ENCODE assay signal across 22 cellular contexts in the genomic region with DNA sequence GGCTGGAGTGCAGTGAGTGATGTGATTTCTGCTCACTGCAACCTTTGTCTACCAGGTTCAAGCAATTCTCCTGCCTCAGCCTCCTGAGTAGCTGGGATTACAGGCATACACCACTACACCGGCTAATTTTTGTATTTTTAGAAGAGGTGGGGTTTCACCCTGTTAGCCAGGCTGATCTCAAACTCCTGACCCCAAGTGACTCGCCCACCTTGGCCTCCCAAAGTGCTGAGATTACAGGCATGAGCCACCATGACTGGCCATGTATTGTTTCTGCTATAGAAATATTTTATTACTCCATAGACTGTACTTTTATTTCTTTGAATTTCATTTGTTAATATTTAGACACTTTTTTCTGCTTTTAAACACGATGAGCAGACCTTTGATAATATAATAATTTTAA.
"Had no signal": no experiment of that assay in that cellular context is flagged by ENCODE, and none has a peak within 500 bp of the region (broad histone marks: within the 10 kb centered on the region; RNA-seq: fewer than 3 reads in every experiment).

No MANE protein-coding gene starts in this region.

- H3K36me3 ChIP-seq: heart left ventricle, neural progenitor cell, ovary, suprapubic skin, thyroid gland had no signal

- ATAC-seq: heart left ventricle; left colon; left ventricle myocardium superior; natural killer cell treated with Interleukin-12 subunit alpha and Interleukin-12 subunit beta and Interleukin-15 and Interleukin-18, amount 100 ng/mL, for 72 hours; right cardiac atrium; stimulated activated effector memory CD8-positive, alpha-beta T cell treated with anti-CD3 and anti-CD28 coated beads, Interleukin-12 subunit alpha, Interleukin-12 subunit beta, amount 100 ng/mL, for 72 hours; stimulated activated naive CD8-positive, alpha-beta T cell treated with anti-CD3 and anti-CD28 coated beads, Interleukin-15, Interleukin-2, amounts not matched to agents 100 U/mL and 50 U/mL, for 24 hours had no signal

- H3K9me3 Mint-ChIP-seq: natural killer cell treated with Interleukin-12 subunit alpha and Interleukin-12 subunit beta and Interleukin-15 and Interleukin-18, amount 100 ng/mL, for 72 hours; neural progenitor cell; stimulated activated effector memory CD8-positive, alpha-beta T cell treated with anti-CD3 and anti-CD28 coated beads, Interleukin-12 subunit alpha, Interleukin-12 subunit beta, amount 100 ng/mL, for 72 hours; type B pancreatic cell had no signal

- H3K27ac Mint-ChIP-seq: natural killer cell treated with Interleukin-12 subunit alpha and Interleukin-12 subunit beta and Interleukin-15 and Interleukin-18, amount 100 ng/mL, for 72 hours; neural progenitor cell; stimulated activated effector memory CD8-positive, alpha-beta T cell treated with anti-CD3 and anti-CD28 coated beads, Interleukin-12 subunit alpha, Interleukin-12 subunit beta, amount 100 ng/mL, for 72 hours; type B pancreatic cell had no signal

- H3K4me3 Mint-ChIP-seq: natural killer cell treated with Interleukin-12 subunit alpha and Interleukin-12 subunit beta and Interleukin-15 and Interleukin-18, amount 100 ng/mL, for 72 hours; neural progenitor cell; stimulated activated effector memory CD8-positive, alpha-beta T cell treated with anti-CD3 and anti-CD28 coated beads, Interleukin-12 subunit alpha, Interleukin-12 subunit beta, amount 100 ng/mL, for 72 hours; type B pancreatic cell had no signal

- H3K4me1 Mint-ChIP-seq: neural progenitor cell; stimulated activated effector memory CD8-positive, alpha-beta T cell treated with anti-CD3 and anti-CD28 coated beads, Interleukin-12 subunit alpha, Interleukin-12 subunit beta, amount 100 ng/mL, for 72 hours had no signal

- H3K27ac ChIP-seq: dorsolateral prefrontal cortex, heart left ventricle, neural progenitor cell, ovary, suprapubic skin, thyroid gland had no signal

- H3K4me1 ChIP-seq: heart left ventricle, neural progenitor cell, suprapubic skin, thyroid gland had no signal

- H3K9me3 ChIP-seq: heart left ventricle, ovary, suprapubic skin, thyroid gland had no signal

- H3K27me3 ChIP-seq: dorsolateral prefrontal cortex, neural progenitor cell, ovary, suprapubic skin, thyroid gland had no signal

- DNase-seq: dorsolateral prefrontal cortex; effector CD8-positive, alpha-beta T cell; heart left ventricle; hippocampal formation; left colon; left ventricle myocardium superior; mesenchymal stem cell; midbrain; nucleus accumbens; ovary; right cardiac atrium; stimulated activated CD4-positive, alpha-beta T cell treated with anti-CD3 and anti-CD28 coated beads, Interleukin-2, amount 100 ng/mL, for 48 hours; stimulated activated CD8-positive, alpha-beta memory T cell treated with anti-CD3 and anti-CD28 coated beads, Interleukin-4, amount 100 ng/mL, for 48 hours; stimulated activated naive CD8-positive, alpha-beta T cell treated with anti-CD3 and anti-CD28 coated beads, Interleukin-15, Interleukin-2, amounts not matched to agents 100 U/mL and 50 U/mL, for 24 hours; thyroid gland had no signal

- H3K4me3 ChIP-seq: dorsolateral prefrontal cortex, heart left ventricle, lung, neural progenitor cell, ovary, smooth muscle cell, suprapubic skin, thyroid gland had no signal

- H3K36me3 Mint-ChIP-seq: natural killer cell treated with Interleukin-12 subunit alpha and Interleukin-12 subunit beta and Interleukin-15 and Interleukin-18, amount 100 ng/mL, for 72 hours; neural progenitor cell; stimulated activated effector memory CD8-positive, alpha-beta T cell treated with anti-CD3 and anti-CD28 coated beads, Interleukin-12 subunit alpha, Interleukin-12 subunit beta, amount 100 ng/mL, for 72 hours; type B pancreatic cell had no signal
